In the genomic region with DNA sequence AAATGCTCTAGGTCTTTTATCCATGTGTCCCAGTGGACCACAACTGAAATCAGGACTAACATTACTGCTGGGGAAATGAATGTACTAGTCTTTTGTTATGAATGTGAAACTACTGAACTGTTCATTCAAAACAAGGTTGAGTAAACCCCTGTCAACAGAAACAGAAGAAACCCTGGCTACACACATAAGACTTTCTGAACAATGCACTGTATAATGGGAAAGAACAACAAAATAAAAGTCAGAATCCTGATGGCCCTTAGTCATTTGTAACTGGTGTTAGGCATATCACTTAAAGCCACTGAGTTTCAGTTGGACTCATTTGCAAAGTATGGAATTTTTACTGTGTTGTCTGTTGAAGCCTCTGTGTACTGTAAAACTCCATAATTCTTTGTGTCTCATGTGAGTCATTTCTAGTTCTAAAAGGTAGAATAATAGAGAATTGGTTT, we compare ENCODE assay signal across 1 cellular context.
TF ChIP-seq lines count a peak whose summit lies in the region.

No MANE protein-coding gene starts in this region.

TF ChIP-seq in GM12878, 131 proteins besides CTCF, POLR2A, EP300 and RAD21 (continued from another document and continues in another):
- TF ChIP-seq, protein P1, sequence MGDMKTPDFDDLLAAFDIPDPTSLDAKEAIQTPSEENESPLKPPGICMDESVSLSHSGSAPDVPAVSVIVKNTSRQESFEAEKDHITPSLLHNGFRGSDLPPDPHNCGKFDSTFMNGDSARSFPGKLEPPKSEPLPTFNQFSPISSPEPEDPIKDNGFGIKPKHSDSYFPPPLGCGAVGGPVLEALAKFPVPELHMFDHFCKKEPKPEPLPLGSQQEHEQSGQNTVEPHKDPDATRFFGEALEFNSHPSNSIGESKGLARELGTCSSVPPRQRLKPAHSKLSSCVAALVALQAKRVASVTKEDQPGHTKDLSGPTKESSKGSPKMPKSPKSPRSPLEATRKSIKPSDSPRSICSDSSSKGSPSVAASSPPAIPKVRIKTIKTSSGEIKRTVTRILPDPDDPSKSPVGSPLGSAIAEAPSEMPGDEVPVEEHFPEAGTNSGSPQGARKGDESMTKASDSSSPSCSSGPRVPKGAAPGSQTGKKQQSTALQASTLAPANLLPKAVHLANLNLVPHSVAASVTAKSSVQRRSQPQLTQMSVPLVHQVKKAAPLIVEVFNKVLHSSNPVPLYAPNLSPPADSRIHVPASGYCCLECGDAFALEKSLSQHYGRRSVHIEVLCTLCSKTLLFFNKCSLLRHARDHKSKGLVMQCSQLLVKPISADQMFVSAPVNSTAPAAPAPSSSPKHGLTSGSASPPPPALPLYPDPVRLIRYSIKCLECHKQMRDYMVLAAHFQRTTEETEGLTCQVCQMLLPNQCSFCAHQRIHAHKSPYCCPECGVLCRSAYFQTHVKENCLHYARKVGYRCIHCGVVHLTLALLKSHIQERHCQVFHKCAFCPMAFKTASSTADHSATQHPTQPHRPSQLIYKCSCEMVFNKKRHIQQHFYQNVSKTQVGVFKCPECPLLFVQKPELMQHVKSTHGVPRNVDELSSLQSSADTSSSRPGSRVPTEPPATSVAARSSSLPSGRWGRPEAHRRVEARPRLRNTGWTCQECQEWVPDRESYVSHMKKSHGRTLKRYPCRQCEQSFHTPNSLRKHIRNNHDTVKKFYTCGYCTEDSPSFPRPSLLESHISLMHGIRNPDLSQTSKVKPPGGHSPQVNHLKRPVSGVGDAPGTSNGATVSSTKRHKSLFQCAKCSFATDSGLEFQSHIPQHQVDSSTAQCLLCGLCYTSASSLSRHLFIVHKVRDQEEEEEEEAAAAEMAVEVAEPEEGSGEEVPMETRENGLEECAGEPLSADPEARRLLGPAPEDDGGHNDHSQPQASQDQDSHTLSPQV (IDR thresholded peaks at IDR 0.05), result no peak
- TF ChIP-seq NKRF (conservative IDR thresholded peaks at IDR 0.05) (no peak), NFIC (IDR thresholded peaks at IDR 0.05; ENCODE audit: low read depth, low read length) (peak; percentile 99), MYC (IDR thresholded peaks at IDR 0.05; ENCODE audit: insufficient read depth, insufficient read length, insufficient replicate concordance, low read length, severe bottlenecking) (no peak), ZNF384 (IDR thresholded peaks at IDR 0.05; ENCODE audit: borderline replicate concordance, low read depth, low read length) (no peak), SUZ12 (IDR thresholded peaks at IDR 0.05; ENCODE audit: unreplicated experiment) (no peak), TCF3 (IDR thresholded peaks at IDR 0.05; ENCODE audit: borderline replicate concordance, insufficient read depth, low read depth, low read length) (0 out of 2 replicates have a peak, but pooled peaks have one; percentile 36), HDAC2 (IDR thresholded peaks at IDR 0.05) (no peak), RUNX3 (IDR thresholded peaks at IDR 0.05; ENCODE audit: low read length) (peak; percentile 91), BCL3 (IDR thresholded peaks at IDR 0.05; ENCODE audit: borderline replicate concordance, insufficient read depth, low read depth, low read length, poor library complexity, severe bottlenecking) (no peak), ZNF217 (IDR thresholded peaks at IDR 0.05) (no peak), LARP7 (IDR thresholded peaks at IDR 0.05) (no peak), SKIL (IDR thresholded peaks at IDR 0.05; ENCODE audit: low read depth, poor library complexity, severe bottlenecking) (peak; percentile 61), ZBTB40 (IDR thresholded peaks at IDR 0.05; ENCODE audit: borderline replicate concordance) (no peak), HCFC1 (IDR thresholded peaks at IDR 0.05; ENCODE audit: low read length) (no peak), SP1 (IDR thresholded peaks at IDR 0.05; ENCODE audit: low read depth, low read length) (no peak), TCF7 (IDR thresholded peaks at IDR 0.05; ENCODE audit: borderline replicate concordance) (peak; percentile 38; the same call in 1 of the 2 replicates), CBFB (IDR thresholded peaks at IDR 0.05; ENCODE audit: low read depth) (peak; percentile 35; the same call in 1 of the 2 replicates), PAX8 (IDR thresholded peaks at IDR 0.05) (no peak), WRNIP1 (IDR thresholded peaks at IDR 0.05; ENCODE audit: borderline replicate concordance, low read depth, low read length) (no peak), FOS (IDR thresholded peaks at IDR 0.05; ENCODE audit: borderline replicate concordance, extremely low read depth, insufficient read length) (no peak), KAT2A (conservative IDR thresholded peaks at IDR 0.05; ENCODE audit: control insufficient read depth, low read depth, low read length) (no peak), MEF2B (IDR thresholded peaks at IDR 0.05; ENCODE audit: partially characterized antibody, poor library complexity, severe bottlenecking) (peak; percentile 58), CUX1 (IDR thresholded peaks at IDR 0.05; ENCODE audit: insufficient replicate concordance, low read depth, low read length) (no peak), TCF12 (IDR thresholded peaks at IDR 0.05; ENCODE audit: low read depth, low read length) (0 out of 2 replicates have a peak, but pooled peaks have one; percentile 10), MEF2A (IDR thresholded peaks at IDR 0.05; ENCODE audit: insufficient read depth, low read depth, low read length) (peak; percentile 27; the same call in 1 of the 2 replicates)
- TF ChIP-seq, protein P2, sequence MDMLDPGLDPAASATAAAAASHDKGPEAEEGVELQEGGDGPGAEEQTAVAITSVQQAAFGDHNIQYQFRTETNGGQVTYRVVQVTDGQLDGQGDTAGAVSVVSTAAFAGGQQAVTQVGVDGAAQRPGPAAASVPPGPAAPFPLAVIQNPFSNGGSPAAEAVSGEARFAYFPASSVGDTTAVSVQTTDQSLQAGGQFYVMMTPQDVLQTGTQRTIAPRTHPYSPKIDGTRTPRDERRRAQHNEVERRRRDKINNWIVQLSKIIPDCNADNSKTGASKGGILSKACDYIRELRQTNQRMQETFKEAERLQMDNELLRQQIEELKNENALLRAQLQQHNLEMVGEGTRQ (IDR thresholded peaks at IDR 0.05; ENCODE audit: borderline replicate concordance, low read depth, low read length), result no peak
- TF ChIP-seq, protein P3, sequence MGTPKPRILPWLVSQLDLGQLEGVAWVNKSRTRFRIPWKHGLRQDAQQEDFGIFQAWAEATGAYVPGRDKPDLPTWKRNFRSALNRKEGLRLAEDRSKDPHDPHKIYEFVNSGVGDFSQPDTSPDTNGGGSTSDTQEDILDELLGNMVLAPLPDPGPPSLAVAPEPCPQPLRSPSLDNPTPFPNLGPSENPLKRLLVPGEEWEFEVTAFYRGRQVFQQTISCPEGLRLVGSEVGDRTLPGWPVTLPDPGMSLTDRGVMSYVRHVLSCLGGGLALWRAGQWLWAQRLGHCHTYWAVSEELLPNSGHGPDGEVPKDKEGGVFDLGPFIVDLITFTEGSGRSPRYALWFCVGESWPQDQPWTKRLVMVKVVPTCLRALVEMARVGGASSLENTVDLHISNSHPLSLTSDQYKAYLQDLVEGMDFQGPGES (IDR thresholded peaks at IDR 0.05), result no peak
